In the genomic region with DNA sequence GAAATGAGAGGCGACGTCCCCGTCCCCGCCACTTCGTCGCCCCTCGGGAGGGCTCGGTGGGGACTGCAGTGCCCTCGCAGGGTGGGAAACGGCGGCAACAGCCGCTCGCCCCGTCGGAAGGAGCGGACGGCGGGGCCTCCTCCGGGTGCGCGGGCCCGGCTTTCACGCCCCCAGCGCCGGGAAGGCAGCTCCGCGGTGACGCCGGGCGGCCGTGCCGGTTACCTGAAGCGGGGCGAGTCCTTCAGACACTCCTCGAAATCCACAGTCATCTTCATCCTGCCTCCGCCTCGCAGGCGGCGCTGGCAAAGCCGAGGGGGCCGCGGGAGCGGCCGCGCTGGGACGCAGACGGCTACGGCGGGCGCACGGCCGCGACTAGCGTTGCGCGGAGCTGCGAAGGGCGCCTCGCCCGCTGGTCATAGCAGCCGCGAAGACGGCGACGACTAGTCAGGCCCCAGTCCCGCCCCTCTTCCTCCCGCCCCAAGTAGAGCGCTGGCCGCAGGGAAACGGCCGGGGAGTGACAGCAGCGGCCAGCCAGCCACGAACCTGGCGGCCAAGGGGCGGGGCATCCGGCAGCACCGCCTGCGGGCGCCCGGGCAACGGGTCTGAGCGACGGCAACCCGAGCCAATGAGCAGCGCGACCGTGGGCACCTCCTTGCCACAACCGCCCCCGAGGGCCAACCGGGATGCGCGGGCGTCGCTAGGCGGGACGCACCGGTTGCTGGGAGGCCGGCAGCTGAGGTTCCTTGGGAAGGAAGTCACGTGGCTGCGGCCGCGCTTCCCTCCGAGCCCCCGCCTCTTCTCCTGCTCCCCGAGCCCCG, we compare ENCODE assay signal across 8 cellular contexts. TPM values are rescaled to one million over a fixed set of nuclear protein-coding genes. Genes with fewer than 3 reads are reported as not detected.
DNase-seq lines count a peak whose midpoint lies in the region; ATAC-seq lines count a peak whose summit lies in the region.

Gene ACAP2, minus strand, starts transcription at position 448 of the 818 bp plus-strand sequence. Its CDS starts 173 bp downstream, at position 275.

- H3K27me3 Mint-ChIP-seq in CD8-positive, alpha-beta memory T cell = no peaks in the 10 kb centered on the region

- H3K27ac Mint-ChIP-seq in CD8-positive, alpha-beta memory T cell = peak within 1 kb of the TSS; percentile 87 to 97 (median 94)

- POLR2A ChIA-PET in CD8-positive, alpha-beta memory T cell (lab: Charles Lee) = interaction anchor here (0.6 to 2.5 kb wide), 4 partner anchors 9 to 172 kb away, joined by 3 to 10 read pairs (median 4); partner anchors contain the start of genes PPP1R2 and XXYLT1

- H3K4me3 ChIP-seq in CD8-positive, alpha-beta memory T cell (ENCODE audit: low read length) = peak within 1 kb of the TSS; percentile 79

- peak; percentile 90 for ATAC-seq in GM19468 (IDR thresholded peaks at IDR 0.05; ENCODE audit: extremely low read depth, unreplicated experiment)

- DNase-seq in CD8-positive, alpha-beta memory T cell = peak; percentile 96 to 99 (median 98)
- DNase-seq in HS-5 (ENCODE audit: low read depth) = peak; percentile 79
- peak; percentile 99 for DNase-seq in NK-92 treated with Interleukin-12 subunit alpha and Interleukin-12 subunit beta, amount 100 ng/mL, for 24 hours (lab: John Stamatoyannopoulos, UW)
- peak; percentile 100 for DNase-seq in activated CD8-positive, alpha-beta memory T cell treated with anti-CD3 and anti-CD28 coated beads for 24 hours
- peak; percentile 97 for DNase-seq in effector CD8-positive, alpha-beta T cell (lab: John Stamatoyannopoulos, UW)
- peak; percentile 100 for DNase-seq in lung microvascular endothelial cell (ENCODE audit: low read depth in 2 of 2)
- DNase-seq in stimulated activated CD4-positive, alpha-beta T cell treated with anti-CD3 and anti-CD28 coated beads, TNF-alpha, amount 100 ng/mL, for 48 hours (ENCODE audit: low read depth in 3 of 3) = peak; percentile 98 to 99 (median 99)

- peaks cover 0 to 13% (median 0%) of the 10 kb centered on the region in 3 donors for H3K36me3 Mint-ChIP-seq in CD8-positive, alpha-beta memory T cell

- no peaks in the 10 kb centered on the region for H3K9me3 Mint-ChIP-seq in CD8-positive, alpha-beta memory T cell

- CTCF ChIA-PET in CD8-positive, alpha-beta memory T cell (lab: Charles Lee) = interaction anchor here (0.6 to 1.7 kb wide), 5 partner anchors 9 to 848 kb away, joined by 3 to 8 read pairs (median 3); partner anchors contain the start of genes PPP1R2 and XXYLT1

- no peaks in the 10 kb centered on the region for H3K9me3 ChIP-seq in CD8-positive, alpha-beta memory T cell (ENCODE audit: low read length)

- no peaks in the 10 kb centered on the region for H3K36me3 ChIP-seq in CD8-positive, alpha-beta memory T cell (ENCODE audit: insufficient read depth, low read length)

- peaks cover 40 to 60% (median 51%) of the 10 kb centered on the region in 3 donors for H3K4me1 Mint-ChIP-seq in CD8-positive, alpha-beta memory T cell

- H3K27ac ChIP-seq in CD8-positive, alpha-beta memory T cell (ENCODE audit: low read depth, low read length) = peak within 1 kb of the TSS; percentile 79

- peaks cover 39% of the 10 kb centered on the region for H3K4me1 ChIP-seq in CD8-positive, alpha-beta memory T cell (ENCODE audit: insufficient read depth, low read length)

- no peaks in the 10 kb centered on the region for H3K27me3 ChIP-seq in CD8-positive, alpha-beta memory T cell (ENCODE audit: insufficient read depth, low read length, poor library complexity, severe bottlenecking)

- H3K4me3 Mint-ChIP-seq in CD8-positive, alpha-beta memory T cell = peak within 1 kb of the TSS; percentile 90 to 97 (median 95)

RNA-seq across cellular contexts. Expression of gene ACAP2, which starts in this region (rescaled TPM):
- total RNA-seq in CD8-positive, alpha-beta memory T cell = 10 to 100 TPM; 39.5 to 42.9 TPM
- polyA plus RNA-seq in CD8-positive, alpha-beta memory T cell = 47.0 TPM
- 33.1 and 36.5 TPM in 2 replicates for total RNA-seq in lung microvascular endothelial cell

Comparison
In these comparisons a context has a peak if more than half of its experiments do, and no peak if none do; other contexts are left out.
1. Peak in every context shown above with its lines: DNase-seq, ATAC-seq, H3K4me3 ChIP-seq and H3K27ac ChIP-seq.